In genomic region chr17:50839591-50840310, GRCh38 we compare ENCODE assay signal across 25 cellular contexts. TPM values are rescaled to one million over a fixed set of nuclear protein-coding genes. Genes with fewer than 3 reads are reported as not detected.
"Had no signal": no experiment of that assay in that cellular context is flagged by ENCODE, and none has a peak within 500 bp of the region (broad histone marks: within the 10 kb centered on the region; RNA-seq: fewer than 3 reads in every experiment).

No MANE protein-coding gene starts in this region.

- H3K27me3 Mint-ChIP-seq: activated naive CD4-positive, alpha-beta T cell treated with anti-CD3 and anti-CD28 coated beads, Interleukin-2, amount 50 U/mL, for 24 hours had no signal

- H3K9me3 ChIP-seq: colonic mucosa, heart left ventricle, left ventricle myocardium inferior, suprapubic skin, transverse colon, uterus had no signal

- DNase-seq: activated CD4-positive, alpha-beta memory T cell treated with anti-CD3 and anti-CD28 coated beads for 36 hours; activated CD4-positive, alpha-beta T cell treated with anti-CD3 and anti-CD28 coated beads for 48 hours; activated gamma-delta T cell treated with Interleukin-2 at 50 U/mL for 16 hours; activated T-cell treated with anti-CD3 and anti-CD28 coated beads for 4 hours; anterior cingulate cortex; central memory CD4-positive, alpha-beta T cell; colonic mucosa; heart left ventricle; kidney glomerular epithelial cell; left ventricle myocardium inferior; mammary epithelial cell; midbrain; natural killer cell; right cardiac atrium; stimulated activated CD4-positive, alpha-beta T cell treated with anti-CD3 and anti-CD28 coated beads, Interleukin-1b, Interleukin-23, amount 100 ng/mL, for 48 hours; stimulated activated naive CD8-positive, alpha-beta T cell treated with anti-CD3 and anti-CD28 coated beads, Interleukin-15, amount 100 ng/mL, for 72 hours; transverse colon; uterus had no signal

- H3K4me3 ChIP-seq: colonic mucosa, heart left ventricle, left ventricle myocardium inferior, suprapubic skin, transverse colon, uterus had no signal

- H3K9ac ChIP-seq: parathyroid adenoma had no signal

- H3K36me3 ChIP-seq: colonic mucosa, heart left ventricle, left ventricle myocardium inferior, suprapubic skin, transverse colon, uterus had no signal

- H3K4me1 Mint-ChIP-seq: activated naive CD4-positive, alpha-beta T cell treated with anti-CD3 and anti-CD28 coated beads, Interleukin-2, amount 50 U/mL, for 24 hours; natural killer cell had no signal

- H3K9me3 Mint-ChIP-seq: activated CD4-positive, alpha-beta memory T cell treated with anti-CD3 and anti-CD28 coated beads for 36 hours; activated naive CD4-positive, alpha-beta T cell treated with anti-CD3 and anti-CD28 coated beads, Interleukin-2, amount 50 U/mL, for 24 hours; natural killer cell; stimulated activated naive CD8-positive, alpha-beta T cell treated with anti-CD3 and anti-CD28 coated beads, Interleukin-15, amount 100 ng/mL, for 72 hours; T-helper 1 cell treated with Interleukin-12 subunit alpha and Interleukin-12 subunit beta and Interleukin-4 antibody, amounts not matched to agents 30 μg/mL and 1 μg/mL, for 36 hours had no signal

- ATAC-seq: heart left ventricle; natural killer cell; right cardiac atrium; stimulated activated naive CD8-positive, alpha-beta T cell treated with anti-CD3 and anti-CD28 coated beads, Interleukin-15, amount 100 ng/mL, for 72 hours had no signal

- H3K4me1 ChIP-seq: colonic mucosa, parathyroid adenoma, uterus had no signal

- H3K36me3 Mint-ChIP-seq: activated CD4-positive, alpha-beta memory T cell treated with anti-CD3 and anti-CD28 coated beads for 36 hours; activated naive CD4-positive, alpha-beta T cell treated with anti-CD3 and anti-CD28 coated beads, Interleukin-2, amount 50 U/mL, for 24 hours; brain; natural killer cell had no signal

- H3K27ac Mint-ChIP-seq: activated CD4-positive, alpha-beta memory T cell treated with anti-CD3 and anti-CD28 coated beads for 36 hours; activated naive CD4-positive, alpha-beta T cell treated with anti-CD3 and anti-CD28 coated beads, Interleukin-2, amount 50 U/mL, for 24 hours; natural killer cell; T-helper 1 cell treated with Interleukin-12 subunit alpha and Interleukin-12 subunit beta and Interleukin-4 antibody, amounts not matched to agents 30 μg/mL and 1 μg/mL, for 36 hours had no signal

- H3K27ac ChIP-seq: colonic mucosa, epithelial cell of prostate, left ventricle myocardium inferior, parathyroid adenoma, suprapubic skin, transverse colon, uterus had no signal

- H3K4me3 Mint-ChIP-seq: activated CD4-positive, alpha-beta memory T cell treated with anti-CD3 and anti-CD28 coated beads for 36 hours; activated naive CD4-positive, alpha-beta T cell treated with anti-CD3 and anti-CD28 coated beads, Interleukin-2, amount 50 U/mL, for 24 hours; brain; natural killer cell; stimulated activated naive CD8-positive, alpha-beta T cell treated with anti-CD3 and anti-CD28 coated beads, Interleukin-15, amount 100 ng/mL, for 72 hours; T-helper 1 cell treated with Interleukin-12 subunit alpha and Interleukin-12 subunit beta and Interleukin-4 antibody, amounts not matched to agents 30 μg/mL and 1 μg/mL, for 36 hours had no signal

RNA-seq across cellular contexts. Expression of gene WFIKKN2, which starts 4.4 kb away (rescaled TPM):
- total RNA-seq: activated CD4-positive, alpha-beta memory T cell treated with anti-CD3 and anti-CD28 coated beads for 36 hours; mammary epithelial cell; natural killer cell; pulmonary artery endothelial cell; transverse colon had no signal
- polyA plus RNA-seq: mammary epithelial cell had no signal
